ENCODE assay signal across 16 cellular contexts in genomic region chr6:89682991-89683390, GRCh38. TPM values are rescaled to one million over a fixed set of nuclear protein-coding genes. Genes with fewer than 3 reads are reported as not detected.
DNase-seq lines count a peak whose midpoint lies in the region; ATAC-seq and TF ChIP-seq lines count a peak whose summit lies in the region.
"Had no signal": no experiment of that assay in that cellular context is flagged by ENCODE, and none has a peak within 500 bp of the region (broad histone marks: within the 10 kb centered on the region; RNA-seq: fewer than 3 reads in every experiment).

No MANE protein-coding gene starts in this region.

- CTCF ChIA-PET in Panc1 (lab: Charles Lee) = no interaction called here

- no peak for ATAC-seq in Panc1
- ATAC-seq in HG03159 (IDR thresholded peaks at IDR 0.05; ENCODE audit: unreplicated experiment) = no peak

- H3K36me3 ChIP-seq in Panc1 (ENCODE audit: control insufficient read depth, insufficient read depth, low read length) (peaks cover 29% of the 10 kb centered on the region), esophagus muscularis mucosa (peaks cover 78 to 99% (median 96%) of the 10 kb centered on the region in 4 donors)

- H3K4me1 ChIP-seq in Panc1 (ENCODE audit: control insufficient read depth, insufficient read depth, low read length) (no peaks in the 10 kb centered on the region), esophagus muscularis mucosa (no peaks in the 10 kb centered on the region)
- H3K4me1 ChIP-seq: A549, HAP-1 had no signal

- in situ Hi-C loops in Panc1 (cut with HindIII; ENCODE audit: low pct_unique_long_range_greater_than_20kb, low sequenced_read_pairs) = no loop called here

- DNase-seq in NOMO-1 treated with DMSO at 0.1 percent for 48 hours (lab: John Stamatoyannopoulos, UW; ENCODE audit: unreplicated experiment) = peak; percentile 0
- DNase-seq in NOMO-1 treated with dmso at 0.1 percent for 144 hours (lab: John Stamatoyannopoulos, UW; ENCODE audit: unreplicated experiment) = no peak
- no peak for DNase-seq in Panc1 (ENCODE audit: low read depth, low spot score)
- DNase-seq in esophagus muscularis mucosa (ENCODE audit: extremely low spot score) = peak; percentile 77
- DNase-seq in caudate nucleus (lab: John Stamatoyannopoulos, UW) = no peak
- DNase-seq in EL = no peak
- DNase-seq: AML-193; CD4-positive, alpha-beta T cell; DMS153; DMS79; GF-D8 had no signal

- H3K4me3 ChIP-seq in Panc1 (ENCODE audit: low read depth in 2 of 2, low read length in 2 of 2) (no peak overlapping the region), esophagus muscularis mucosa (no peak overlapping the region)
- H3K4me3 ChIP-seq: A549, HAP-1 had no signal

- TF ChIP-seq POLR2A in esophagus muscularis mucosa (IDR thresholded peaks at IDR 0.05; ENCODE audit: low read depth) = no peak

- POLR2A ChIA-PET in Panc1 (lab: Charles Lee) = no interaction called here

- intact Hi-C loops in Panc1 (cut with micrococcal nuclease; ENCODE audit: unreplicated experiment) = no loop called here
- intact Hi-C loops in esophagus muscularis mucosa (cut with DNase I) = no loop called here

- no peak overlapping the region for H3K27ac ChIP-seq in Panc1 (ENCODE audit: low read length)
- no peak overlapping the region for H3K27ac ChIP-seq in esophagus muscularis mucosa (replicated peaks in 1 of 4)
- H3K27ac ChIP-seq in caudate nucleus (ENCODE audit: low read depth, low read length) = no peak overlapping the region
- H3K27ac ChIP-seq: 22Rv1, A549, C4-2B had no signal

- no peak for TF ChIP-seq CTCF in Panc1 (IDR thresholded peaks at IDR 0.05)
- no peak for TF ChIP-seq CTCF in esophagus muscularis mucosa (IDR thresholded peaks at IDR 0.05)

- no peaks in the 10 kb centered on the region for H3K27me3 ChIP-seq in Panc1 (ENCODE audit: control insufficient read depth, insufficient read depth, low read length)
- H3K27me3 ChIP-seq in esophagus muscularis mucosa = no peaks in the 10 kb centered on the region

- BruUV-seq in Panc1 (replicated peaks; lab: Mats Ljungman, UMichigan) = TSS peak; percentile 41

- TF ChIP-seq EP300 in esophagus muscularis mucosa (IDR thresholded peaks at IDR 0.05) = no peak

- H3K9me3 ChIP-seq in Panc1 (ENCODE audit: control insufficient read depth, insufficient read depth, low read depth, low read length) (no peaks in the 10 kb centered on the region), esophagus muscularis mucosa (no peaks in the 10 kb centered on the region)
- H3K9me3 ChIP-seq: A549, HAP-1 had no signal

- WGBS in esophagus muscularis mucosa = 90% methylated on average over 1 of the region's 1 CpG

RNA-seq across cellular contexts. Expression of gene LYRM2, which starts 44.4 kb away (rescaled TPM):
- total RNA-seq in Panc1 (2021; ENCODE audit: unreplicated experiment) (39.4 TPM), esophagus muscularis mucosa (10 to 100 TPM; 18.9 to 24.5 (median 19.9) TPM)
- 18.3 TPM for polyA plus RNA-seq in Panc1 (2012; ENCODE audit: insufficient read length)

Comparison
In these comparisons a context has a peak if more than half of its experiments do, and no peak if none do; other contexts are left out.
1. DNase-seq: peak in NOMO-1 treated with DMSO at 0.1 percent for 48 hours (single experiment) and esophagus muscularis mucosa (single experiment); none in NOMO-1 treated with dmso at 0.1 percent for 144 hours (single experiment), Panc1 (single experiment), caudate nucleus (0 of 61) and EL (single experiment).